In genomic region chr12:131724534-131724933, GRCh38 we compare ENCODE assay signal across 1 cellular context.
TF ChIP-seq lines count a peak whose summit lies in the region.

No MANE protein-coding gene starts in this region.

TF ChIP-seq in IMR-90, 13 proteins besides CTCF, POLR2A, EP300 and RAD21 (continued from another document):
- TF ChIP-seq USF2 (IDR thresholded peaks at IDR 0.05; ENCODE audit: low read depth, low read length) (no peak), ELK1 (IDR thresholded peaks at IDR 0.05; ENCODE audit: borderline replicate concordance, low read depth, low read length) (no peak)
